In genomic region chr6:132830236-132830799, GRCh38 we compare ENCODE assay signal across 8 cellular contexts. TPM values are rescaled to one million over a fixed set of nuclear protein-coding genes. Genes with fewer than 3 reads are reported as not detected.
DNase-seq lines count a peak whose midpoint lies in the region; ATAC-seq and TF ChIP-seq lines count a peak whose summit lies in the region.

No MANE protein-coding gene starts in this region.

- H4K20me1 ChIP-seq in PC-9 (ENCODE audit: insufficient read depth) = no peaks in the 10 kb centered on the region

- H2AFZ ChIP-seq in PC-9 = no peak overlapping the region

- BruUV-seq in PC-9 (replicated peaks; lab: Mats Ljungman, UMichigan) = no TSS peak

- no peaks in the 10 kb centered on the region for H3F3A ChIP-seq in PC-9 (ENCODE audit: insufficient read depth, low read depth)

- intact Hi-C loops in PC-9 (cut with micrococcal nuclease; ENCODE audit: unreplicated experiment) (loop anchor here (1.0 to 10.0 kb wide), 7 partner anchors 107 to 1086 kb away; no protein-coding TSS in a partner anchor), upper lobe of right lung (cut with DNase I) (no loop called here)

- H3K9me2 ChIP-seq in PC-9 (ENCODE audit: insufficient read depth) = no peaks in the 10 kb centered on the region

- H3K9me3 Mint-ChIP-seq in activated T-cell treated with anti-CD3 and anti-CD28 coated beads, Interleukin-2, amount 50 U/mL, for 24 hours = no peaks in the 10 kb centered on the region

- no peaks in the 10 kb centered on the region for H3K4me1 Mint-ChIP-seq in activated T-cell treated with anti-CD3 and anti-CD28 coated beads, Interleukin-2, amount 50 U/mL, for 24 hours (ENCODE audit: low read depth)

- ATAC-seq in upper lobe of right lung = peak; percentile 61

- H3K27me3 Mint-ChIP-seq in activated T-cell treated with anti-CD3 and anti-CD28 coated beads, Interleukin-2, amount 50 U/mL, for 24 hours = no peaks in the 10 kb centered on the region

- CTCF ChIA-PET in PC-9 (lab: Charles Lee) = interaction anchor here (0.6 to 1.0 kb wide), 4 partner anchors 128 to 1090 kb away, joined by 3 to 4 read pairs (median 3); no protein-coding TSS in a partner anchor

- no peak overlapping the region for H3K4me3 Mint-ChIP-seq in activated T-cell treated with anti-CD3 and anti-CD28 coated beads, Interleukin-2, amount 50 U/mL, for 24 hours

- H3K4me3 ChIP-seq in BE2C (ENCODE audit: low read depth, low read length) = no peak overlapping the region
- no peak overlapping the region for H3K4me3 ChIP-seq in HFF-Myc (replicated peaks; ENCODE audit: low read depth, low read length)
- no peak overlapping the region for H3K4me3 ChIP-seq in PC-9
- no peak overlapping the region for H3K4me3 ChIP-seq in fibroblast of the aortic adventitia (ENCODE audit: low read depth, low read length)
- no peak overlapping the region for H3K4me3 ChIP-seq in upper lobe of right lung

- no peaks in the 10 kb centered on the region for H3K79me2 ChIP-seq in PC-9 (ENCODE audit: low read depth)

- H3K9me3 ChIP-seq in BE2C (no peaks in the 10 kb centered on the region), PC-9 (ENCODE audit: insufficient read depth, low read depth) (no peaks in the 10 kb centered on the region), upper lobe of right lung (no peaks in the 10 kb centered on the region)

- H3K27ac ChIP-seq in PC-9 = no peak overlapping the region
- H3K27ac ChIP-seq in upper lobe of right lung = no peak overlapping the region

- no peaks in the 10 kb centered on the region for H3K36me3 Mint-ChIP-seq in activated T-cell treated with anti-CD3 and anti-CD28 coated beads, Interleukin-2, amount 50 U/mL, for 24 hours (ENCODE audit: low read depth)

- POLR2A ChIA-PET in PC-9 (lab: Charles Lee; ENCODE audit: unreplicated experiment) = no interaction called here

- no peak overlapping the region for H3K4me2 ChIP-seq in PC-9

- H3K27ac Mint-ChIP-seq in activated T-cell treated with anti-CD3 and anti-CD28 coated beads, Interleukin-2, amount 50 U/mL, for 24 hours = no peak overlapping the region

- H3K36me3 ChIP-seq in BE2C = no peaks in the 10 kb centered on the region
- no peaks in the 10 kb centered on the region for H3K36me3 ChIP-seq in PC-9 (ENCODE audit: low read depth)
- no peaks in the 10 kb centered on the region for H3K36me3 ChIP-seq in upper lobe of right lung

- H3K4me1 ChIP-seq in BE2C (peaks cover 5% of the 10 kb centered on the region; the same call in 1 of the 2 replicates), PC-9 (replicated peaks; ENCODE audit: insufficient read depth) (no peaks in the 10 kb centered on the region), upper lobe of right lung (no peaks in the 10 kb centered on the region)

- H3K27me3 ChIP-seq in BE2C = no peaks in the 10 kb centered on the region
- no peaks in the 10 kb centered on the region for H3K27me3 ChIP-seq in PC-9 (ENCODE audit: insufficient read depth, low read depth)
- H3K27me3 ChIP-seq in upper lobe of right lung = no peaks in the 10 kb centered on the region

- TF ChIP-seq CTCF in BE2C (IDR thresholded peaks at IDR 0.05; ENCODE audit: low read depth, low read length) (peak; percentile 73), HFF-Myc (IDR thresholded peaks at IDR 0.05; ENCODE audit: low read depth, low read length, missing control alignments) (peak; percentile 29), PC-9 (conservative IDR thresholded peaks at IDR 0.05) (peak; percentile 85), fibroblast of the aortic adventitia (IDR thresholded peaks at IDR 0.05; ENCODE audit: insufficient read depth, low read length) (peak; percentile 49), upper lobe of right lung (IDR thresholded peaks at IDR 0.05) (peak; percentile 51)

- DNase-seq in BE2C = peak; percentile 50
- DNase-seq in HFF-Myc (ENCODE audit: extremely low read depth, low read depth) = no peak
- no peak for DNase-seq in PC-9
- DNase-seq in fibroblast of the aortic adventitia (ENCODE audit: low read depth) = peak; percentile 37
- no peak for DNase-seq in upper lobe of right lung
- no peak for DNase-seq in cerebellum (ENCODE audit: low spot score)
- DNase-seq in activated T-cell treated with anti-CD3 and anti-CD28 coated beads, Interleukin-2, amount 50 U/mL, for 24 hours = no peak
- DNase-seq in stimulated activated CD4-positive, alpha-beta T cell treated with anti-CD3 and anti-CD28 coated beads, Interleukin-4, amount 100 ng/mL, for 1 hour = no peak

RNA-seq across cellular contexts. Expression of gene RPS12, which starts 15.9 kb away (rescaled TPM):
- 1,095 TPM for polyA plus RNA-seq in BE2C (2012; ENCODE audit: insufficient read depth, insufficient read length, low read depth)
- total RNA-seq in PC-9 (2021) = 1,228 and 1,296 TPM in 2 replicates
- total RNA-seq in fibroblast of the aortic adventitia (ENCODE audit: low replicate concordance) = 735 and 2,091 TPM in 2 replicates
- total RNA-seq in upper lobe of right lung = 966 TPM
- total RNA-seq in cerebellum = 569 TPM

RNA-seq across cellular contexts. Expression of gene SLC18B1, which starts 31.9 kb away (rescaled TPM):
- polyA plus RNA-seq in BE2C (2012; ENCODE audit: insufficient read depth, insufficient read length, low read depth) = 1.3 TPM
- 18.0 and 20.8 TPM in 2 replicates for total RNA-seq in PC-9 (2021)
- total RNA-seq in fibroblast of the aortic adventitia (ENCODE audit: low replicate concordance) = 6.8 and 17.8 TPM in 2 replicates
- total RNA-seq in upper lobe of right lung = 8.9 TPM
- total RNA-seq in cerebellum = 18.2 TPM

Comparison
In these comparisons a context has a peak if more than half of its experiments do, and no peak if none do; other contexts are left out.
1. DNase-seq: peak in BE2C (single experiment) and fibroblast of the aortic adventitia (single experiment); none in HFF-Myc (single experiment), PC-9 (0 of 2), upper lobe of right lung (single experiment), cerebellum (single experiment), activated T-cell treated with anti-CD3 and anti-CD28 coated beads, Interleukin-2, amount 50 U/mL, for 24 hours (single experiment) and stimulated activated CD4-positive, alpha-beta T cell treated with anti-CD3 and anti-CD28 coated beads, Interleukin-4, amount 100 ng/mL, for 1 hour (single experiment).
2. CTCF ChIP-seq: peak in every context shown above with its lines; median percentile 85 in PC-9; 73 in BE2C; 51 in upper lobe of right lung; 49 in fibroblast of the aortic adventitia; 29 in HFF-Myc.